ENCODE assay signal across 24 cellular contexts in the genomic region with DNA sequence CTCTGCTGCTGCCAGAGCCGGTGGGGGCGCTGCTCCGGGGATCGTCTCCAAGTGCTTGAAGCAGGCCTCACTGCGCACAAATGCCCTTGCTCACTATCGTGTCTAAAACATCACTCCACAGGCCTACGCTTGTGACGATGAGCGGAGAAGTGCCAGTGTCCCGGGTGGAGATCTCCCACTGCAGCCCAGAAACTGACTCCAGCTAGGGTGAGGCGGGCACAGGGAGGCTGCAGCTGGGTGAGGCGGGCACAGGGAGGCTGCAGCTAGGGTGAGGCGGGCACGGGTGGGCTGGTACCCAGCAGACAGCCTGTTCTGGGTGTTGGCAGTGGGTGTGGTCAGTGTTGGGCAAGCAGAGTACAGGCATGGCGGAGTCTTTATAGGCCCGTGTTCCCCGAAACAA. TPM values are rescaled to one million over a fixed set of nuclear protein-coding genes. Genes with fewer than 3 reads are reported as not detected.
DNase-seq lines count a peak whose midpoint lies in the region; ATAC-seq, FAIRE-seq and TF ChIP-seq lines count a peak whose summit lies in the region.
"Had no signal": no experiment of that assay in that cellular context is flagged by ENCODE, and none has a peak within 500 bp of the region (broad histone marks: within the 10 kb centered on the region; RNA-seq: fewer than 3 reads in every experiment).

No MANE protein-coding gene starts in this region.

- TF ChIP-seq CTCF in GM12878 (IDR thresholded peaks at IDR 0.05 in 2 of 3, conservative IDR thresholded peaks at IDR 0.05 in 1 of 3; ENCODE audit: control insufficient read depth in 2 of 3, extremely low read depth in 1 of 3, insufficient read depth in 1 of 3, low read depth in 3 of 3, low read length in 3 of 3) = no peak
- TF ChIP-seq CTCF in spleen (IDR thresholded peaks at IDR 0.05 in 8 of 11, conservative IDR thresholded peaks at IDR 0.05 in 3 of 11) = no peak

- no peaks in the 10 kb centered on the region for H3K27me3 ChIP-seq in GM12878 (replicated peaks in 1 of 2; ENCODE audit: control insufficient read depth in 2 of 2, insufficient read depth in 2 of 2, low read length in 1 of 2)
- H3K27me3 ChIP-seq in mesenchymal stem cell (ENCODE audit: control insufficient read depth in 1 of 2, insufficient read depth in 1 of 2, low read length in 2 of 2) = no peaks in the 10 kb centered on the region
- no peaks in the 10 kb centered on the region for H3K27me3 ChIP-seq in spleen (replicated peaks in 1 of 7)
- H3K27me3 ChIP-seq: MG63 had no signal

- H3K36me3 ChIP-seq in GM12878 (ENCODE audit: control insufficient read depth in 2 of 2, insufficient read depth in 2 of 2, low read length in 1 of 2) = peaks cover 6 to 9% of the 10 kb centered on the region in 2 experiments; a peak in 3 of 4 replicates
- peaks cover 38 to 51% of the 10 kb centered on the region in 2 experiments for H3K36me3 ChIP-seq in mesenchymal stem cell (ENCODE audit: control insufficient read depth in 1 of 2, insufficient read depth in 2 of 2, low read depth in 1 of 2, low read length in 2 of 2)
- peaks cover 0 to 63% (median 45%) of the 10 kb centered on the region in 6 donors for H3K36me3 ChIP-seq in spleen

- SMC1A ChIA-PET in GM12878 (lab: Charles Lee; ENCODE audit: uncharacterized antibody, unreplicated experiment) = no interaction called here

- no peak for TF ChIP-seq EP300 in GM12878 (IDR thresholded peaks at IDR 0.05; ENCODE audit: borderline replicate concordance in 1 of 2, control insufficient read depth in 1 of 2, low read depth in 2 of 2, low read length in 2 of 2)

- H3K4me1 ChIP-seq in GM12878 (ENCODE audit: control insufficient read depth, insufficient read depth, low read length) (peaks cover 4% of the 10 kb centered on the region), mesenchymal stem cell (ENCODE audit: control insufficient read depth, insufficient read depth, low read depth, low read length) (peaks cover 3% of the 10 kb centered on the region), spleen (peaks cover 0 to 7% (median 5%) of the 10 kb centered on the region in 6 donors)

- BruUV-seq in GM12878 (replicated peaks; lab: Mats Ljungman, UMichigan) = no TSS peak

- H2BK15ac ChIP-seq in mesenchymal stem cell (ENCODE audit: low read depth, poor library complexity, severe bottlenecking) = no peak overlapping the region

- H3K79me2 ChIP-seq in GM12878 (ENCODE audit: control insufficient read depth, insufficient read depth, low read length) = no peaks in the 10 kb centered on the region

- H3K79me1 ChIP-seq in mesenchymal stem cell (replicated peaks; ENCODE audit: low read length, poor library complexity, severe bottlenecking) = peaks cover 6% of the 10 kb centered on the region

- H2AFZ ChIP-seq in GM12878 (ENCODE audit: control insufficient read depth, low read depth, low read length) = no peak overlapping the region
- H2AFZ ChIP-seq in mesenchymal stem cell (ENCODE audit: low read depth, low read length) = no peak overlapping the region

- RAD21 ChIA-PET in GM12878 (lab: Charles Lee; ENCODE audit: unreplicated experiment) = no interaction called here

- FAIRE-seq in GM12878 (lab: Jason Lieb, UNC) = no peak
- FAIRE-seq: GM12892, HTR-8/SVneo had no signal

- H3K27ac ChIP-seq in GM12878 (ENCODE audit: control insufficient read depth, insufficient read depth) (no peak overlapping the region), mesenchymal stem cell (ENCODE audit: low read length, poor library complexity, severe bottlenecking) (no peak overlapping the region), spleen (no peak overlapping the region)
- H3K27ac ChIP-seq: SK-N-MC had no signal

- no peak overlapping the region for H2AK5ac ChIP-seq in mesenchymal stem cell (ENCODE audit: low read length, severe bottlenecking)

- POLR2A ChIA-PET in GM12878 (lab: Charles Lee) = no interaction called here

- DNase-seq in GM12878 (ENCODE audit: low read depth, low spot score) (no peak), islet precursor cell (peak; percentile 26), mesenchymal stem cell (no peak), spleen (peak; percentile 63), NOMO-1 treated with DMSO at 0.1 percent for 48 hours (lab: John Stamatoyannopoulos, UW; ENCODE audit: unreplicated experiment) (no peak), retina (no peak)
- DNase-seq: C1 segment of cervical spinal cord; CD8-positive, alpha-beta T cell; DMS79 treated with DMSO at 0.1 percent for 48 hours; GF-D8; KBM-7; MG63; NCI-H1694; NCI-H2029 treated with DMSO at 0.1 percent for 48 hours; NCI-H446 treated with DMSO at 0.1 percent for 48 hours; NCI-H526 treated with DMSO at 0.1 percent for 48 hours; SHP77 treated with DMSO at 0.1 percent for 48 hours had no signal

- H2BK5ac ChIP-seq in mesenchymal stem cell (ENCODE audit: low read depth, low read length, poor library complexity, severe bottlenecking) = no peak overlapping the region

- no peak overlapping the region for H3K9ac ChIP-seq in GM12878 (ENCODE audit: control insufficient read depth, insufficient read depth, low read length)
- H3K9ac ChIP-seq in mesenchymal stem cell (ENCODE audit: low read length) = no peak overlapping the region

- CTCF ChIA-PET in GM12878 (lab: Yijun Ruan, JAX) = no interaction called here

- H3K4me2 ChIP-seq in GM12878 (ENCODE audit: control insufficient read depth, insufficient read depth) (no peak overlapping the region), mesenchymal stem cell (ENCODE audit: low read length, poor library complexity, severe bottlenecking) (no peak overlapping the region)

- WGBS in GM12878 (ENCODE audit: insufficient coverage, insufficient replicate concordance, low lambda C conversion rate, missing lambda C conversion rate) = over 99% methylated on average over 17 of the region's 17 CpGs
- WGBS in mesenchymal stem cell = 90% methylated on average over 13 of the region's 17 CpGs
- WGBS in spleen, 5 donors = 86 to 99% (median 95%) methylated on average over 13 to 17 of the region's 17 CpGs

- no peak overlapping the region for H3K18ac ChIP-seq in mesenchymal stem cell (ENCODE audit: low read depth in 1 of 2, low read length in 2 of 2)

- H3K14ac ChIP-seq in mesenchymal stem cell (ENCODE audit: low read length in 2 of 2) = no peak overlapping the region

- peaks cover 2% of the 10 kb centered on the region; the same call in 1 of the 2 replicates for H4K20me1 ChIP-seq in GM12878 (ENCODE audit: control insufficient read depth, insufficient read depth)

- H3K4me3 ChIP-seq in GM12878 (no peak overlapping the region), mesenchymal stem cell (ENCODE audit: insufficient read depth in 1 of 2, low read depth in 1 of 2, low read length in 2 of 2) (peak overlapping the region in 1 of 2 experiments; percentile 24), spleen (no peak overlapping the region)
- H3K4me3 ChIP-seq: MG63, SK-N-MC had no signal

- peak overlapping the region; percentile 84 for H4K91ac ChIP-seq in mesenchymal stem cell (ENCODE audit: low read length)

- TF ChIP-seq POLR2A in GM12878 (IDR thresholded peaks at IDR 0.05; ENCODE audit: low read depth, low read length) = 0 out of 2 replicates have a peak, but pooled peaks have one; percentile 18
- no peak for TF ChIP-seq POLR2A in spleen (IDR thresholded peaks at IDR 0.05)

- no peak overlapping the region for H2BK12ac ChIP-seq in mesenchymal stem cell (ENCODE audit: low read length in 2 of 2)

- no peak overlapping the region for H4K8ac ChIP-seq in mesenchymal stem cell (ENCODE audit: low read length)

- H3K23ac ChIP-seq in mesenchymal stem cell (ENCODE audit: low read length in 2 of 2) = no peak overlapping the region

- no peak for ATAC-seq in GM12878
- ATAC-seq in HG03520 (IDR thresholded peaks at IDR 0.05; ENCODE audit: unreplicated experiment) = no peak
- no peak for ATAC-seq in HG02571 (IDR thresholded peaks at IDR 0.05; ENCODE audit: unreplicated experiment)
- ATAC-seq: CD8-positive, alpha-beta T cell; HCT116; Panc1 had no signal

- H3K9me3 ChIP-seq in GM12878 (replicated peaks; ENCODE audit: control insufficient read depth, insufficient read depth, low read length) (no peaks in the 10 kb centered on the region), mesenchymal stem cell (ENCODE audit: control insufficient read depth, low read length) (no peaks in the 10 kb centered on the region), spleen (no peaks in the 10 kb centered on the region)
- H3K9me3 ChIP-seq: MG63 had no signal

- in situ Hi-C loops in GM12878 (cut with MboI) = loop anchor here (25.0 kb wide), 1 partner anchor 1484 kb away; a partner anchor contains a TSS

- no peak overlapping the region for H3K4ac ChIP-seq in mesenchymal stem cell (ENCODE audit: low read depth in 1 of 2, low read length in 2 of 2)

- H2BK120ac ChIP-seq in mesenchymal stem cell (ENCODE audit: low read depth, low read length) = no peak overlapping the region

- intact Hi-C loops in GM12878 (cut with micrococcal nuclease; ENCODE audit: unreplicated experiment) = no loop called here
- intact Hi-C loops in spleen (cut with DNase I; ENCODE audit: low total_unique reads) = no loop called here

- no peak for TF ChIP-seq RAD21 in GM12878 (IDR thresholded peaks at IDR 0.05; ENCODE audit: insufficient read depth, low read depth, low read length)

RNA-seq across cellular contexts. Expression of a gene that starts 22.7 kb away (rescaled TPM):
- total RNA-seq in GM12878 (2013; cell fraction: nucleolus; rRNA removed) = 96.3 and 106 TPM in 2 replicates
- total RNA-seq in GM12878 (2014; rRNA removed) (45.0 and 59.7 TPM in 2 replicates), GM12878 (2014; rRNA removed; fragmentation: Illumina TruSeq; extraction: Trizol) (41.3 and 45.8 TPM in 2 replicates), GM12878 (2021) (107 and 111 TPM in 2 replicates), spleen (10 to 100 TPM; 41.1 to 82.9 (median 58.7) TPM)
- polyA plus RNA-seq in GM12878 (2011; ENCODE audit: low read depth) = 45.1 TPM
- polyA plus RNA-seq in GM12878 (2011; rRNA removed) (103 and 141 TPM in 2 replicates), GM12878 (2014; fragmentation: Illumina TruSeq; extraction: Trizol) (24.3 and 53.1 TPM in 2 replicates), GM12878 (2014; fragmentation: Nextera tagmentation; extraction: Ambion mirVana) (10 to 100 TPM in 1 of 2 experiments, 1 to 10 TPM in 1; 3.7 to 11.4 TPM), GM12878 (2014; rRNA removed) (66.9 and 83.4 TPM in 2 replicates), GM12878 (2016; fragmentation: Nextera tagmentation; extraction: Ambion mirVana) (10 to 100 TPM; 82.1 to 96.8 TPM), spleen (10 to 100 TPM; 17.9 to 39.0 (median 24.7) TPM)
- 143 and 158 TPM in 2 replicates for polyA plus RNA-seq in GM12878 (2011; cell fraction: cytosol; rRNA removed)
- 133 and 137 TPM in 2 replicates for polyA plus RNA-seq in GM12878 (2011; cell fraction: nucleus; rRNA removed)
- polyA plus RNA-seq in GM12878 (2012) = 65.0 and 92.7 TPM in 2 replicates
- 159 and 187 TPM in 2 replicates for polyA minus RNA-seq in GM12878 (2011; rRNA and poly(A)+ RNA removed)
- 38.8 and 43.0 TPM in 2 replicates for polyA minus RNA-seq in GM12878 (2011; cell fraction: cytosol; rRNA and poly(A)+ RNA removed)
- polyA minus RNA-seq in GM12878 (2011; cell fraction: nucleus; rRNA and poly(A)+ RNA removed) = 19.3 and 36.7 TPM in 2 replicates
- polyA plus RNA-seq in mesenchymal stem cell (2013, experiment 1 of 2) = 72.9 TPM
- 72.1 TPM for polyA plus RNA-seq in mesenchymal stem cell (2013, experiment 2 of 2)

RNA-seq across cellular contexts. Expression of a gene that starts 36.9 kb away (rescaled TPM):
- 21.9 and 26.3 TPM in 2 replicates for total RNA-seq in GM12878 (2013; cell fraction: nucleolus; rRNA removed)
- 38.1 and 41.9 TPM in 2 replicates for total RNA-seq in GM12878 (2014; rRNA removed)
- 32.5 and 36.3 TPM in 2 replicates for total RNA-seq in GM12878 (2014; rRNA removed; fragmentation: Illumina TruSeq; extraction: Trizol)
- 52.8 and 57.4 TPM in 2 replicates for total RNA-seq in GM12878 (2021)
- 9.6 TPM for polyA plus RNA-seq in GM12878 (2011; ENCODE audit: low read depth)
- 15.7 and 19.3 TPM in 2 replicates for polyA plus RNA-seq in GM12878 (2011; rRNA removed)
- polyA plus RNA-seq in GM12878 (2011; cell fraction: cytosol; rRNA removed) = 14.4 and 15.0 TPM in 2 replicates
- polyA plus RNA-seq in GM12878 (2011; cell fraction: nucleus; rRNA removed) = 18.0 and 25.0 TPM in 2 replicates
- polyA plus RNA-seq in GM12878 (2012) = 17.1 and 18.2 TPM in 2 replicates
- 35.7 and 39.9 TPM in 2 replicates for polyA plus RNA-seq in GM12878 (2014; fragmentation: Illumina TruSeq; extraction: Trizol)
- 1 to 10 TPM; 8.1 to 9.7 TPM for polyA plus RNA-seq in GM12878 (2014; fragmentation: Nextera tagmentation; extraction: Ambion mirVana)
- 33.7 and 35.0 TPM in 2 replicates for polyA plus RNA-seq in GM12878 (2014; rRNA removed)
- polyA plus RNA-seq in GM12878 (2016; fragmentation: Nextera tagmentation; extraction: Ambion mirVana) = 10 to 100 TPM; 45.0 to 47.0 TPM
- polyA minus RNA-seq in GM12878 (2011; rRNA and poly(A)+ RNA removed) = 18.6 and 20.1 TPM in 2 replicates
- polyA minus RNA-seq in GM12878 (2011; cell fraction: cytosol; rRNA and poly(A)+ RNA removed) = 10.2 and 14.6 TPM in 2 replicates
- 5.7 and 11.2 TPM in 2 replicates for polyA minus RNA-seq in GM12878 (2011; cell fraction: nucleus; rRNA and poly(A)+ RNA removed)
- polyA plus RNA-seq in mesenchymal stem cell (2013, experiment 1 of 2) = 15.6 TPM
- polyA plus RNA-seq in mesenchymal stem cell (2013, experiment 2 of 2) = 15.9 TPM
- 10 to 100 TPM; 25.3 to 28.9 (median 25.7) TPM for total RNA-seq in spleen
- polyA plus RNA-seq in spleen = 10 to 100 TPM in 2 of 3 donors, 1 to 10 TPM in 1; 7.9 to 11.6 (median 10.1) TPM

RNA-seq across cellular contexts. Expression of a gene that starts 36.9 kb away (rescaled TPM):
- total RNA-seq in GM12878 (2013; cell fraction: nucleolus; rRNA removed) = 2.1 and 2.7 TPM in 2 replicates
- total RNA-seq in GM12878 (2014; rRNA removed) (0.33 and 0.45 TPM in 2 replicates), GM12878 (2014; rRNA removed; fragmentation: Illumina TruSeq; extraction: Trizol) (0.32 and 0.45 TPM in 2 replicates), GM12878 (2021) (0.38 and 0.48 TPM in 2 replicates), spleen (1 to 10 TPM in 2 of 7 donors, under 1 TPM in 3, not detected in 2; 0.19 to 1.9 (median 0.58) TPM)
- 0.17 TPM for polyA plus RNA-seq in GM12878 (2011; ENCODE audit: low read depth)
- polyA plus RNA-seq in GM12878 (2011; rRNA removed) (0.20 and 0.26 TPM in 2 replicates), GM12878 (2014; fragmentation: Illumina TruSeq; extraction: Trizol) (0.21 TPM in 1 of 2 replicates, not detected in the other), GM12878 (2014; fragmentation: Nextera tagmentation; extraction: Ambion mirVana) (under 1 TPM; 0.07 to 0.19 TPM), GM12878 (2014; rRNA removed) (0.53 and 0.81 TPM in 2 replicates), GM12878 (2016; fragmentation: Nextera tagmentation; extraction: Ambion mirVana) (under 1 TPM; 0.32 to 0.53 TPM), spleen (under 1 TPM; 0.13 to 0.35 (median 0.19) TPM)
- 0.15 and 0.21 TPM in 2 replicates for polyA plus RNA-seq in GM12878 (2011; cell fraction: cytosol; rRNA removed)
- polyA plus RNA-seq in GM12878 (2011; cell fraction: nucleus; rRNA removed) = 0.06 and 0.10 TPM in 2 replicates
- polyA plus RNA-seq in GM12878 (2012) = 0.25 and 0.49 TPM in 2 replicates
- 0.10 TPM in 1 of 2 replicates, not detected in the other for polyA minus RNA-seq in GM12878 (2011; rRNA and poly(A)+ RNA removed)
- not detected in 2 replicates for polyA minus RNA-seq in GM12878 (2011; cell fraction: cytosol; rRNA and poly(A)+ RNA removed)
- polyA minus RNA-seq in GM12878 (2011; cell fraction: nucleus; rRNA and poly(A)+ RNA removed) = 0.38 TPM in 1 of 2 replicates, not detected in the other
- 1.0 TPM for polyA plus RNA-seq in mesenchymal stem cell (2013, experiment 1 of 2)
- polyA plus RNA-seq in mesenchymal stem cell (2013, experiment 2 of 2) = 0.82 TPM

Comparison
In these comparisons a context has a peak if more than half of its experiments do, and no peak if none do; other contexts are left out.
1. DNase-seq: peak in islet precursor cell (single experiment) and spleen (single experiment); none in GM12878 (single experiment), mesenchymal stem cell (single experiment), NOMO-1 treated with DMSO at 0.1 percent for 48 hours (single experiment) and retina (single experiment).